ENCODE assay signal across 8 cellular contexts in genomic region chr19:5967994-5968430, GRCh38. TPM values are rescaled to one million over a fixed set of nuclear protein-coding genes. Genes with fewer than 3 reads are reported as not detected.
DNase-seq lines count a peak whose midpoint lies in the region; ATAC-seq and TF ChIP-seq lines count a peak whose summit lies in the region.

No MANE protein-coding gene starts in this region.

- H3K27me3 Mint-ChIP-seq in activated CD4-positive, alpha-beta T cell treated with anti-CD3 and anti-CD28 coated beads, Interleukin-2, amount 10 ng/mL, durations not matched to agents 24 days and 14 days, result no peaks in the 10 kb centered on the region

- no peaks in the 10 kb centered on the region for H3K27me3 ChIP-seq in dorsolateral prefrontal cortex

- intact Hi-C loops in activated CD4-positive, alpha-beta T cell treated with anti-CD3 and anti-CD28 coated beads, Interleukin-2, amount 10 ng/mL, durations not matched to agents 24 days and 14 days (cut with micrococcal nuclease), result loop anchor here (1.0 to 10.0 kb wide), 2 partner anchors 10 to 143 kb away; partner anchors contain the start of gene RANBP3
- intact Hi-C loops in dorsolateral prefrontal cortex (cut with DNase I), result loop anchor here in 1 of 2 donors (5.0 kb wide), 1 partner anchor 66 kb away; the partner anchor contains the start of genes NDUFA11 and VMAC

- ATAC-seq in GM21381 (IDR thresholded peaks at IDR 0.05; ENCODE audit: unreplicated experiment), result peak; percentile 44
- peak; percentile 92 for ATAC-seq in left lobe of liver
- ATAC-seq in HG02981 (IDR thresholded peaks at IDR 0.05; ENCODE audit: unreplicated experiment), result no peak

- peak overlapping the region in 19 of 59 donors; percentile 0 to 35 (median 13) for H3K4me3 ChIP-seq in dorsolateral prefrontal cortex

- H3K9me3 Mint-ChIP-seq in activated CD4-positive, alpha-beta T cell treated with anti-CD3 and anti-CD28 coated beads, Interleukin-2, amount 10 ng/mL, durations not matched to agents 24 days and 14 days, result no peaks in the 10 kb centered on the region

- peaks cover 51% of the 10 kb centered on the region for H3K4me1 Mint-ChIP-seq in activated CD4-positive, alpha-beta T cell treated with anti-CD3 and anti-CD28 coated beads, Interleukin-2, amount 10 ng/mL, durations not matched to agents 24 days and 14 days

- peak overlapping the region; percentile 31 to 99 (median 90) for H3K27ac ChIP-seq in dorsolateral prefrontal cortex

- DNase-seq in AML-193 (lab: John Stamatoyannopoulos, UW), result peak; percentile 24 to 33
- DNase-seq in NCI-H446 (lab: John Stamatoyannopoulos, UW), result peak; percentile 53 to 73
- DNase-seq in activated CD4-positive, alpha-beta T cell treated with anti-CD3 and anti-CD28 coated beads, Interleukin-2, amount 10 ng/mL, durations not matched to agents 24 days and 14 days, result peak; percentile 89
- DNase-seq in dorsolateral prefrontal cortex, result peak in 9 of 10 donors; percentile 40 to 77 (median 70)
- DNase-seq in left lobe of liver (ENCODE audit: low spot score), result peak; percentile 74
- peak; percentile 62 for DNase-seq in stimulated activated CD4-positive, alpha-beta T cell treated with anti-CD3 and anti-CD28 coated beads, Interleukin-4, amount 100 ng/mL, for 1 hour

- H3K36me3 Mint-ChIP-seq in activated CD4-positive, alpha-beta T cell treated with anti-CD3 and anti-CD28 coated beads, Interleukin-2, amount 10 ng/mL, durations not matched to agents 24 days and 14 days (ENCODE audit: low read depth), result peaks cover 20% of the 10 kb centered on the region

- peak overlapping the region; percentile 78 for H3K27ac Mint-ChIP-seq in activated CD4-positive, alpha-beta T cell treated with anti-CD3 and anti-CD28 coated beads, Interleukin-2, amount 10 ng/mL, durations not matched to agents 24 days and 14 days

- peak overlapping the region; percentile 24 for H3K4me3 Mint-ChIP-seq in activated CD4-positive, alpha-beta T cell treated with anti-CD3 and anti-CD28 coated beads, Interleukin-2, amount 10 ng/mL, durations not matched to agents 24 days and 14 days

- peak; percentile 77 to 98 (median 91) for TF ChIP-seq CTCF in dorsolateral prefrontal cortex (IDR thresholded peaks at IDR 0.05 in 54 of 56, conservative IDR thresholded peaks at IDR 0.05 in 2 of 56; ENCODE audit: low read depth in 1 of 56, partially characterized antibody in 56 of 56)

RNA-seq across cellular contexts. Expression of gene RANBP3, which starts 9.9 kb away (rescaled TPM):
- total RNA-seq in activated CD4-positive, alpha-beta T cell treated with anti-CD3 and anti-CD28 coated beads, Interleukin-2, amount 10 ng/mL, durations not matched to agents 24 days and 14 days, result 105 and 114 TPM in 2 replicates
- total RNA-seq in dorsolateral prefrontal cortex (100 to 1,000 TPM in 31 of 120 experiments, 10 to 100 TPM in 89; 71.9 to 120 (median 93.1) TPM), left lobe of liver (22.8 TPM)

RNA-seq across cellular contexts. Expression of gene CAPS, which starts 54.0 kb away (rescaled TPM):
- 4.0 and 4.1 TPM in 2 replicates for total RNA-seq in activated CD4-positive, alpha-beta T cell treated with anti-CD3 and anti-CD28 coated beads, Interleukin-2, amount 10 ng/mL, durations not matched to agents 24 days and 14 days
- total RNA-seq in dorsolateral prefrontal cortex (10 to 100 TPM in 113 of 120 experiments, 1 to 10 TPM in 7; 7.5 to 55.0 (median 19.2) TPM), left lobe of liver (11.5 TPM)

Comparison
In these comparisons a context has a peak if more than half of its experiments do, and no peak if none do; other contexts are left out.
1. DNase-seq: peak in every context shown above with its lines; median percentile 89 in activated CD4-positive, alpha-beta T cell treated with anti-CD3 and anti-CD28 coated beads, Interleukin-2, amount 10 ng/mL, durations not matched to agents 24 days and 14 days; 74 in left lobe of liver; 70 in dorsolateral prefrontal cortex; 63 in NCI-H446; 62 in stimulated activated CD4-positive, alpha-beta T cell treated with anti-CD3 and anti-CD28 coated beads, Interleukin-4, amount 100 ng/mL, for 1 hour; 28 in AML-193.